ENCODE assay signal across 1 cellular context in genomic region chr5:1161108-1161831, GRCh38.
TF ChIP-seq lines count a peak whose summit lies in the region.

No MANE protein-coding gene starts in this region.

TF ChIP-seq in HepG2, 621 proteins besides CTCF, POLR2A, EP300 and RAD21 (continued from another document and continues in another):
- TF ChIP-seq PBX3 (CRISPR knock-in tag; IDR thresholded peaks at IDR 0.05; ENCODE audit: borderline replicate concordance) (no peak), ZNF790 (CRISPR knock-in tag; IDR thresholded peaks at IDR 0.05; ENCODE audit: borderline replicate concordance) (no peak), HMGA1 (CRISPR knock-in tag; conservative IDR thresholded peaks at IDR 0.05) (no peak), MEIS2 (CRISPR knock-in tag; IDR thresholded peaks at IDR 0.05) (no peak), HNF4G (IDR thresholded peaks at IDR 0.05; ENCODE audit: borderline replicate concordance, low read depth, low read length) (peak; percentile 51; the same call in 1 of the 2 replicates), HNF4G (CRISPR knock-in tag; IDR thresholded peaks at IDR 0.05; ENCODE audit: borderline replicate concordance, low read depth) (no peak), RORA (CRISPR knock-in tag; IDR thresholded peaks at IDR 0.05) (no peak), FLYWCH1 (CRISPR knock-in tag; IDR thresholded peaks at IDR 0.05) (no peak), SMAD9 (CRISPR knock-in tag; IDR thresholded peaks at IDR 0.05) (no peak), FOXO4 (CRISPR knock-in tag; conservative IDR thresholded peaks at IDR 0.05) (no peak), SIN3A (IDR thresholded peaks at IDR 0.05; ENCODE audit: borderline replicate concordance, low read depth, low read length) (no peak), HNRNPLL (IDR thresholded peaks at IDR 0.05; ENCODE audit: low read depth, low read length, poor library complexity, severe bottlenecking) (peak; percentile 62), ARID4A (CRISPR knock-in tag; IDR thresholded peaks at IDR 0.05; ENCODE audit: borderline replicate concordance) (no peak; the same call in 1 of the 2 replicates), MTF1 (CRISPR knock-in tag; IDR thresholded peaks at IDR 0.05) (no peak), CBX5 (CRISPR knock-in tag; IDR thresholded peaks at IDR 0.05; ENCODE audit: borderline replicate concordance) (peak; percentile 79; the same call in 1 of the 2 replicates), BORCS8-MEF2B (CRISPR knock-in tag; IDR thresholded peaks at IDR 0.05) (no peak), ZNF407 (CRISPR knock-in tag; IDR thresholded peaks at IDR 0.05; ENCODE audit: not compliant biosample characterization) (no peak), ASH2L (IDR thresholded peaks at IDR 0.05; ENCODE audit: insufficient read length, low read depth, low read length) (no peak), TIGD3 (CRISPR knock-in tag; IDR thresholded peaks at IDR 0.05; ENCODE audit: borderline replicate concordance) (no peak), ZNF589 (CRISPR knock-in tag; conservative IDR thresholded peaks at IDR 0.05) (0 out of 2 replicates have a peak, but pooled peaks have one; percentile 44), PHF8 (CRISPR knock-in tag; IDR thresholded peaks at IDR 0.05) (no peak; the same call in 1 of the 2 replicates), XRCC5 (optimal IDR thresholded peaks at IDR 0.05; ENCODE audit: low read length) (no peak), AGO1 (IDR thresholded peaks at IDR 0.05; ENCODE audit: low read depth, low read length, poor library complexity, severe bottlenecking) (no peak), ZNF331 (CRISPR knock-in tag; IDR thresholded peaks at IDR 0.05) (no peak), SIN3B (IDR thresholded peaks at IDR 0.05; ENCODE audit: low read length) (no peak), SOX6 (IDR thresholded peaks at IDR 0.05) (no peak), SOX6 (CRISPR knock-in tag; IDR thresholded peaks at IDR 0.05) (peak; percentile 98), EEA1 (CRISPR knock-in tag; IDR thresholded peaks at IDR 0.05; ENCODE audit: borderline replicate concordance) (no peak), GATAD1 (CRISPR knock-in tag; IDR thresholded peaks at IDR 0.05) (no peak), U2AF2 (IDR thresholded peaks at IDR 0.05; ENCODE audit: low read depth, low read length) (no peak), ZNF431 (CRISPR knock-in tag; IDR thresholded peaks at IDR 0.05; ENCODE audit: borderline replicate concordance, low read depth) (no peak), ETV6 (CRISPR knock-in tag; conservative IDR thresholded peaks at IDR 0.05) (no peak), ZUFSP (CRISPR knock-in tag; IDR thresholded peaks at IDR 0.05; ENCODE audit: borderline replicate concordance) (no peak), GFI1 (CRISPR knock-in tag; IDR thresholded peaks at IDR 0.05; ENCODE audit: borderline replicate concordance) (peak; percentile 26; the same call in 1 of the 2 replicates), ATF3 (CRISPR knock-in tag; IDR thresholded peaks at IDR 0.05) (peak; percentile 99), TBP (CRISPR knock-in tag; IDR thresholded peaks at IDR 0.05) (no peak), FOXA3 (CRISPR knock-in tag; IDR thresholded peaks at IDR 0.05) (peak; percentile 59; the same call in 1 of the 2 replicates), RFX5 (IDR thresholded peaks at IDR 0.05; ENCODE audit: low read depth, low read length) (no peak), GMEB2 (CRISPR knock-in tag; IDR thresholded peaks at IDR 0.05; ENCODE audit: low read depth) (no peak), CREB3 (CRISPR knock-in tag; IDR thresholded peaks at IDR 0.05) (no peak), ZNF224 (CRISPR knock-in tag; IDR thresholded peaks at IDR 0.05) (no peak), KLF13 (CRISPR knock-in tag; IDR thresholded peaks at IDR 0.05) (no peak), DNMT1 (CRISPR knock-in tag; IDR thresholded peaks at IDR 0.05) (no peak), RBAK (CRISPR knock-in tag; IDR thresholded peaks at IDR 0.05) (peak; percentile 100), ZNF7 (CRISPR knock-in tag; IDR thresholded peaks at IDR 0.05) (no peak)
